23 cellular contexts compared by ENCODE assay signal in genomic region chr12:72288911-72289310, GRCh38. TPM values are rescaled to one million over a fixed set of nuclear protein-coding genes. Genes with fewer than 3 reads are reported as not detected.
"Had no signal": no experiment of that assay in that cellular context is flagged by ENCODE, and none has a peak within 500 bp of the region (broad histone marks: within the 10 kb centered on the region; RNA-seq: fewer than 3 reads in every experiment).

No MANE protein-coding gene starts in this region.

- H3K36me3 ChIP-seq: breast epithelium had no signal

- H3K9me3 ChIP-seq: breast epithelium had no signal

- DNase-seq: activated CD4-positive, alpha-beta T cell treated with anti-CD3 and anti-CD28 coated beads for 36 hours; activated CD4-positive, alpha-beta T cell treated with anti-CD3 and anti-CD28 coated beads, Interleukin-2, amount 50 U/mL, for 1 hour; activated CD4-positive, CD25-positive, alpha-beta regulatory T cell; activated CD8-positive, alpha-beta memory T cell treated with anti-CD3 and anti-CD28 coated beads, Interleukin-2, amount 50 U/mL, for 4 hours; activated CD8-positive, alpha-beta T cell treated with anti-CD3 and anti-CD28 coated beads for 36 hours; activated gamma-delta T cell treated with Interleukin-2 at 50 U/mL for 16 hours; activated naive CD4-positive, alpha-beta T cell treated with anti-CD3 and anti-CD28 coated beads, Interleukin-2, amount 10 ng/mL, durations not matched to agents 7 days and 5 days; activated naive CD8-positive, alpha-beta T cell treated with anti-CD3 and anti-CD28 coated beads for 36 hours; activated T-cell treated with anti-CD3 and anti-CD28 coated beads, Interleukin-2, amount 50 U/mL, for 72 hours; caudate nucleus; NCI-H1092; NCI-H1417; NCI-H1930; NCI-H2107; NCI-H524; PC-3; SHP77 treated with DMSO at 0.1 percent for 48 hours had no signal

- H3K27ac ChIP-seq: breast epithelium, KMS-11, VCaP had no signal

- H3K4me2 ChIP-seq: KMS-11 had no signal

- H3K4me3 ChIP-seq: breast epithelium had no signal

- H3K9ac ChIP-seq: KMS-11 had no signal

- H3K27me3 ChIP-seq: breast epithelium had no signal

- H3K4me1 ChIP-seq: breast epithelium had no signal

RNA-seq across cellular contexts. Expression of gene TRHDE, which starts 16.7 kb away (rescaled TPM):
- total RNA-seq: activated CD4-positive, alpha-beta T cell treated with anti-CD3 and anti-CD28 coated beads for 36 hours; activated CD8-positive, alpha-beta T cell treated with anti-CD3 and anti-CD28 coated beads for 36 hours; activated naive CD8-positive, alpha-beta T cell treated with anti-CD3 and anti-CD28 coated beads for 36 hours; activated T-cell treated with anti-CD3 and anti-CD28 coated beads, Interleukin-2, amount 50 U/mL, for 72 hours; activated T-helper 2 cell treated with anti-CD3 and anti-CD28 coated beads, Interferon-gamma antibody, Interleukin-2, Interleukin-4, amounts not matched to agents 10 μg/mL and 5 μg/mL and 100 μg/mL, durations not matched to agents 14 hours and 24 hours and 36 hours; MCF 10A; SK-MEL-5 had no signal
